Comparison of ENCODE assay signal across 24 cellular contexts in the genomic region with DNA sequence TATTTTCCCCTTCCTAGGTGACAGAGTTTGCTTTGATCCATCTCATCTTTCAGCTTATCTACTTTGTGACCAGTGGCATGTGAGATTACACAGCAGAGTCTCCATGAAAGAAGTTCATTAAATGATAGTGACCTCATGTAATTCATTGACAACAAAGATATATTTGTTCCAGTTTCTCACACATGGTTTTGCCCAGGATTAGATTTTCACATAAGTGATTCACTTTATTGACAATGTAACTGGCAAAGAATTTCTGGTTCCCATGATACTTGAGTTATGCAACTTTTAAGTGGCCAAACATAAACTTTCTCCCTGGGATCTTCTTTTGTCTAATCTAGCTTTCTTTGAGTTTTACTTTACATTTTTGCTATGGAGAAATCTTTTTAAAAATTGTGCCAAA. TPM values are rescaled to one million over a fixed set of nuclear protein-coding genes. Genes with fewer than 3 reads are reported as not detected.
"Had no signal": no experiment of that assay in that cellular context is flagged by ENCODE, and none has a peak within 500 bp of the region (broad histone marks: within the 10 kb centered on the region; RNA-seq: fewer than 3 reads in every experiment).

No MANE protein-coding gene starts in this region.

- H3K4me3 ChIP-seq: esophagus squamous epithelium, gastrocnemius medialis, left ventricle myocardium inferior, mucosa of descending colon, psoas muscle, thoracic aorta, upper lobe of left lung had no signal

- H3K36me3 ChIP-seq: brain microvascular endothelial cell, esophagus squamous epithelium, gastrocnemius medialis, left ventricle myocardium inferior, thoracic aorta, upper lobe of left lung had no signal

- H3K27me3 ChIP-seq: brain microvascular endothelial cell, esophagus squamous epithelium, gastrocnemius medialis, upper lobe of left lung had no signal

- H3K36me3 Mint-ChIP-seq: naive B cell; stimulated activated naive B cell treated with anti-CD40 and anti-IgM and Interleukin-4, amounts not matched to agents 10 μg/mL and 1 μg/mL and 100 μg/mL, for 72 hours had no signal

- ATAC-seq: activated CD8-positive, alpha-beta T cell treated with anti-CD3 and anti-CD28 coated beads for 36 hours; activated naive CD8-positive, alpha-beta T cell treated with anti-CD3 and anti-CD28 coated beads, Interleukin-2, amount 50 U/mL, for 24 hours; gastrocnemius medialis; mucosa of descending colon; psoas muscle; sciatic nerve; stimulated activated naive B cell treated with anti-CD40 and anti-IgM and Interleukin-4, amounts not matched to agents 10 μg/mL and 1 μg/mL and 100 μg/mL, for 72 hours had no signal

- FAIRE-seq: endometrium, kidney had no signal

- DNase-seq: activated CD4-positive, alpha-beta T cell treated with anti-CD3 and anti-CD28 coated beads for 48 hours; activated CD4-positive, CD25-positive, alpha-beta regulatory T cell; activated CD8-positive, alpha-beta T cell treated with anti-CD3 and anti-CD28 coated beads for 36 hours; activated naive CD4-positive, alpha-beta T cell treated with anti-CD3 and anti-CD28 coated beads for 36 hours; activated naive CD8-positive, alpha-beta T cell treated with anti-CD3 and anti-CD28 coated beads, Interleukin-2, amount 50 U/mL, for 24 hours; activated T-cell treated with anti-CD3 and anti-CD28 coated beads, Interleukin-2, amount 50 U/mL, for 1 hour; aorta; brain microvascular endothelial cell; cortex of kidney; esophagus squamous epithelium; gastrocnemius medialis; head of caudate nucleus; kidney; left ventricle myocardium inferior; mucosa of descending colon; naive B cell; psoas muscle; stimulated activated CD4-positive, alpha-beta T cell treated with anti-CD3 and anti-CD28 coated beads, Interleukin-4, amount 100 ng/mL, for 24 hours; stimulated activated naive B cell treated with anti-CD40 and anti-IgM and Interleukin-4, amounts not matched to agents 10 μg/mL and 1 μg/mL and 100 μg/mL, for 72 hours; upper lobe of left lung had no signal

- H3K27ac Mint-ChIP-seq: activated CD8-positive, alpha-beta T cell treated with anti-CD3 and anti-CD28 coated beads for 36 hours; activated naive CD4-positive, alpha-beta T cell treated with anti-CD3 and anti-CD28 coated beads for 36 hours; activated naive CD8-positive, alpha-beta T cell treated with anti-CD3 and anti-CD28 coated beads, Interleukin-2, amount 50 U/mL, for 24 hours; naive B cell; stimulated activated naive B cell treated with anti-CD40 and anti-IgM and Interleukin-4, amounts not matched to agents 10 μg/mL and 1 μg/mL and 100 μg/mL, for 72 hours had no signal

RNA-seq across cellular contexts. Expression of a gene that starts 50.0 kb away (rescaled TPM):
- total RNA-seq: activated CD8-positive, alpha-beta T cell treated with anti-CD3 and anti-CD28 coated beads for 36 hours; activated naive CD4-positive, alpha-beta T cell treated with anti-CD3 and anti-CD28 coated beads for 36 hours; aorta; esophagus squamous epithelium; gastrocnemius medialis; left ventricle myocardium inferior; mucosa of descending colon; osteocyte; psoas muscle; sciatic nerve; thoracic aorta; upper lobe of left lung had no signal
